In the genomic region with DNA sequence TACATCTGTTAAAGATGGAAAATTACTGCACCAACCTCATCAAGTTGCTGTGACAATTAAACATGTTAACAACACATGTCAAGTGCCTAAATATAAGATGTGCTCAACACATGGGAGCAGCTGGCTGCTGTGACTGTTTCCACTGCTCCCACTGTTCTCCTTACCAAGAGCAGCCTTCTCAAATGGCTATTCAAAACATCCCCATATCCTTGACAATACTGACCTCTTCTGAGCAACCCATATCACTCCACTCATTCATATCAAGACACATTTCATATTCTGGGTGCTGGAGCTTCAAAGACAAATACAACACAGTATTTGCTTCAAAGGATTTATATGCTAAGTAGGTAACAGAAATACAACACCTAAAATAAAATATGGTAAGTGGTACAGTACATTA, we compare ENCODE assay signal across 13 cellular contexts.
DNase-seq lines count a peak whose midpoint lies in the region; ATAC-seq, FAIRE-seq and TF ChIP-seq lines count a peak whose summit lies in the region.
"Had no signal": no experiment of that assay in that cellular context is flagged by ENCODE, and none has a peak within 500 bp of the region (broad histone marks: within the 10 kb centered on the region; RNA-seq: fewer than 3 reads in every experiment).

No MANE protein-coding gene starts in this region.

- H3K36me3 Mint-ChIP-seq in activated CD8-positive, alpha-beta memory T cell treated with anti-CD3 and anti-CD28 coated beads, Interleukin-2, amount 10 ng/mL, durations not matched to agents 7 days and 5 days, result peaks cover 16% of the 10 kb centered on the region
- peaks cover 15% of the 10 kb centered on the region for H3K36me3 Mint-ChIP-seq in endothelial cell (ENCODE audit: low read depth, unreplicated experiment)

- no peak overlapping the region for H3K4me3 Mint-ChIP-seq in activated CD8-positive, alpha-beta memory T cell treated with anti-CD3 and anti-CD28 coated beads, Interleukin-2, amount 10 ng/mL, durations not matched to agents 7 days and 5 days
- H3K4me3 Mint-ChIP-seq in endothelial cell (ENCODE audit: unreplicated experiment), result no peak overlapping the region
- H3K4me3 Mint-ChIP-seq: activated T-helper 17 cell treated with anti-CD3 and anti-CD28 coated beads, Interleukin-2, amount 50 U/mL, for 72 hours; immature natural killer cell; neural progenitor cell had no signal

- H3K36me3 ChIP-seq in MG63, result no peaks in the 10 kb centered on the region; the same call in none of the 2 replicates
- H3K36me3 ChIP-seq: neural progenitor cell had no signal

- TF ChIP-seq CTCF in AG09309 (IDR thresholded peaks at IDR 0.05; ENCODE audit: control insufficient read depth, insufficient read depth, low read depth, low read length, missing control alignments) (no peak), GM13977 (IDR thresholded peaks at IDR 0.05; ENCODE audit: extremely low read depth, insufficient read depth, missing control alignments) (peak; percentile 5), endothelial cell (IDR thresholded peaks at IDR 0.05; ENCODE audit: unreplicated experiment) (no peak)

- no peak for FAIRE-seq in urothelium cell line (lab: Jason Lieb, UNC)
- FAIRE-seq: bronchial epithelial cell had no signal

- DNase-seq in AG09309 (ENCODE audit: low read depth) (peak; percentile 2), GM13977 (ENCODE audit: low spot score) (peak; percentile 18), OCI-M1 (lab: John Stamatoyannopoulos, UW) (peak; percentile 26), globus pallidus (ENCODE audit: low spot score) (peak; percentile 71), endothelial cell (ENCODE audit: low spot score) (no peak), MG63 (no peak), urothelium cell line (ENCODE audit: low spot score) (no peak)
- DNase-seq in activated CD8-positive, alpha-beta memory T cell treated with anti-CD3 and anti-CD28 coated beads, Interleukin-2, amount 10 ng/mL, durations not matched to agents 7 days and 5 days, result no peak
- DNase-seq: HCEC 1CT, immature natural killer cell had no signal

- no peak overlapping the region for H3K4me3 ChIP-seq in AG09309 (ENCODE audit: control insufficient read depth, low read depth, low read length)
- H3K4me3 ChIP-seq in MG63, result no peak overlapping the region
- H3K4me3 ChIP-seq: neural progenitor cell had no signal

- no peak overlapping the region for H3K27ac Mint-ChIP-seq in activated CD8-positive, alpha-beta memory T cell treated with anti-CD3 and anti-CD28 coated beads, Interleukin-2, amount 10 ng/mL, durations not matched to agents 7 days and 5 days
- no peak overlapping the region for H3K27ac Mint-ChIP-seq in endothelial cell (ENCODE audit: unreplicated experiment)
- H3K27ac Mint-ChIP-seq: activated T-helper 17 cell treated with anti-CD3 and anti-CD28 coated beads, Interleukin-2, amount 50 U/mL, for 72 hours; immature natural killer cell; neural progenitor cell had no signal

- no peak for ATAC-seq in activated CD8-positive, alpha-beta memory T cell treated with anti-CD3 and anti-CD28 coated beads, Interleukin-2, amount 10 ng/mL, durations not matched to agents 7 days and 5 days
- ATAC-seq: activated T-helper 17 cell treated with anti-CD3 and anti-CD28 coated beads, Interleukin-2, amount 50 U/mL, for 72 hours had no signal

- CTCF ChIA-PET in activated CD8-positive, alpha-beta memory T cell treated with anti-CD3 and anti-CD28 coated beads, Interleukin-2, amount 10 ng/mL, durations not matched to agents 7 days and 5 days (lab: Charles Lee), result no interaction called here

- H3K27me3 ChIP-seq in MG63, result no peaks in the 10 kb centered on the region
- H3K27me3 ChIP-seq: neural progenitor cell had no signal

- H3K27me3 Mint-ChIP-seq in activated CD8-positive, alpha-beta memory T cell treated with anti-CD3 and anti-CD28 coated beads, Interleukin-2, amount 10 ng/mL, durations not matched to agents 7 days and 5 days, result no peaks in the 10 kb centered on the region
- H3K27me3 Mint-ChIP-seq in endothelial cell (ENCODE audit: unreplicated experiment), result no peaks in the 10 kb centered on the region
- H3K27me3 Mint-ChIP-seq: activated T-helper 17 cell treated with anti-CD3 and anti-CD28 coated beads, Interleukin-2, amount 50 U/mL, for 72 hours had no signal

- H3K9me3 Mint-ChIP-seq in activated CD8-positive, alpha-beta memory T cell treated with anti-CD3 and anti-CD28 coated beads, Interleukin-2, amount 10 ng/mL, durations not matched to agents 7 days and 5 days (ENCODE audit: low read depth), result no peaks in the 10 kb centered on the region
- no peaks in the 10 kb centered on the region for H3K9me3 Mint-ChIP-seq in endothelial cell (ENCODE audit: unreplicated experiment)
- H3K9me3 Mint-ChIP-seq: activated T-helper 17 cell treated with anti-CD3 and anti-CD28 coated beads, Interleukin-2, amount 50 U/mL, for 72 hours; immature natural killer cell; neural progenitor cell had no signal

- H3K4me1 Mint-ChIP-seq in activated CD8-positive, alpha-beta memory T cell treated with anti-CD3 and anti-CD28 coated beads, Interleukin-2, amount 10 ng/mL, durations not matched to agents 7 days and 5 days, result no peaks in the 10 kb centered on the region
- H3K4me1 Mint-ChIP-seq in endothelial cell (ENCODE audit: unreplicated experiment), result peaks cover 3% of the 10 kb centered on the region

- no peaks in the 10 kb centered on the region for H3K9me3 ChIP-seq in MG63

- in situ Hi-C loops in GM13977 (cut with MboI; ENCODE audit: low pct_unique_long_range_greater_than_20kb, low sequenced_read_pairs, unreplicated experiment), result no loop called here

Comparison
In these comparisons a context has a peak if more than half of its experiments do, and no peak if none do; other contexts are left out.
1. DNase-seq: peak in AG09309 (single experiment), GM13977 (single experiment), OCI-M1 (single experiment) and globus pallidus (single experiment); none in activated CD8-positive, alpha-beta memory T cell treated with anti-CD3 and anti-CD28 coated beads, Interleukin-2, amount 10 ng/mL, durations not matched to agents 7 days and 5 days (single experiment), endothelial cell (single experiment), MG63 (single experiment) and urothelium cell line (single experiment).